8 cellular contexts compared by ENCODE assay signal in genomic region chr7:75878312-75878768, GRCh38. TPM values are rescaled to one million over a fixed set of nuclear protein-coding genes. Genes with fewer than 3 reads are reported as not detected.
A peak's percentile ranks its signal among the peaks of the same experiment; 100 is the strongest.
DNase-seq lines count a peak whose midpoint lies in the region; ATAC-seq, FAIRE-seq and TF ChIP-seq lines count a peak whose summit lies in the region.

No MANE protein-coding gene starts in this region.

- FAIRE-seq in pancreas (lab: Jason Lieb, UNC) = no peak

- no peak for TF ChIP-seq CTCF in GM06990 (IDR thresholded peaks at IDR 0.05; ENCODE audit: insufficient read depth, low read length, poor library complexity, severe bottlenecking)
- no peak for TF ChIP-seq CTCF in GM23338 (conservative IDR thresholded peaks at IDR 0.05; ENCODE audit: low read depth in 2 of 2)
- TF ChIP-seq CTCF in epithelial cell of esophagus (IDR thresholded peaks at IDR 0.05; ENCODE audit: insufficient read depth, low read depth, low read length, missing control alignments) = no peak
- TF ChIP-seq CTCF in pancreas (IDR thresholded peaks at IDR 0.05) = no peak

- H3K9me3 ChIP-seq in NT2/D1 (ENCODE audit: insufficient read depth, low read length) (no peaks in the 10 kb centered on the region), pancreas (no peaks in the 10 kb centered on the region)

- peak overlapping the region; percentile 48 for H3K27ac Mint-ChIP-seq in GM23338

- peaks cover 6% of the 10 kb centered on the region for H3K27me3 Mint-ChIP-seq in GM23338 (ENCODE audit: insufficient read depth, low read depth, poor library complexity)

- peaks cover 14% of the 10 kb centered on the region for H4K20me1 ChIP-seq in GM23338 (replicated peaks; ENCODE audit: insufficient read depth)

- DNase-seq in GM06990 (ENCODE audit: extremely low read depth, insufficient read length) = no peak
- no peak for DNase-seq in GM23338 (ENCODE audit: low spot score)
- DNase-seq in NT2/D1 (ENCODE audit: low read depth, low spot score) = no peak
- DNase-seq in epithelial cell of esophagus (ENCODE audit: low read depth) = no peak
- DNase-seq in pancreas = no peak
- no peak for DNase-seq in NCI-H2171 treated with DMSO at 0.1 percent for 48 hours (lab: John Stamatoyannopoulos, UW)
- DNase-seq in COR-L47 (lab: John Stamatoyannopoulos, UW) = no peak
- no peak for DNase-seq in NCI-H128 (lab: John Stamatoyannopoulos, UW; ENCODE audit: unreplicated experiment)

- H3K4me2 ChIP-seq in GM23338 = peak overlapping the region; percentile 79

- 13 to 16% methylated on average over 10 of the region's 10 CpGs for WGBS in pancreas, 2 donors

- peaks cover 26% of the 10 kb centered on the region for H3K79me2 ChIP-seq in GM23338 (replicated peaks; ENCODE audit: insufficient read depth)

- ATAC-seq in GM23338 (peak; percentile 5; the same call in 2 of the 3 replicates), pancreas (no peak)

- no peaks in the 10 kb centered on the region for H3K9me2 ChIP-seq in GM23338 (ENCODE audit: insufficient read depth)

- H3K4me3 ChIP-seq in GM06990 (replicated peaks; ENCODE audit: low read depth, low read length) = peak overlapping the region; percentile 78
- peak overlapping the region; percentile 49 for H3K4me3 ChIP-seq in GM23338
- no peak overlapping the region for H3K4me3 ChIP-seq in NT2/D1 (ENCODE audit: insufficient read length, low read depth)
- peak overlapping the region; percentile 31 for H3K4me3 ChIP-seq in epithelial cell of esophagus (ENCODE audit: low read length)
- peak overlapping the region in 3 of 4 donors; percentile 86 to 98 (median 87) for H3K4me3 ChIP-seq in pancreas

- peaks cover 35% of the 10 kb centered on the region for H3K36me3 Mint-ChIP-seq in GM23338 (ENCODE audit: low read depth)

- intact Hi-C loops in pancreas (cut with DNase I) = no loop called here

- peaks cover 7% of the 10 kb centered on the region; the same call in 1 of the 2 replicates for H3F3A ChIP-seq in GM23338 (replicated peaks; ENCODE audit: low read depth)

- H3K4me1 ChIP-seq in GM23338 (ENCODE audit: insufficient read depth) = peaks cover 16% of the 10 kb centered on the region
- peaks cover 7% of the 10 kb centered on the region for H3K4me1 ChIP-seq in NT2/D1 (ENCODE audit: insufficient read depth, insufficient read length)
- H3K4me1 ChIP-seq in pancreas = peaks cover 0 to 11% (median 6%) of the 10 kb centered on the region in 3 donors

- peak overlapping the region; percentile 62 for H3K9ac ChIP-seq in NT2/D1 (ENCODE audit: insufficient read length, low read depth)

- peak overlapping the region; percentile 94 for H3K4me3 Mint-ChIP-seq in GM23338

- no peaks in the 10 kb centered on the region for H3K9me3 Mint-ChIP-seq in GM23338

- H3K36me3 ChIP-seq in GM06990 (ENCODE audit: control insufficient read depth, insufficient read depth, low read length) (peaks cover 11% of the 10 kb centered on the region), GM23338 (ENCODE audit: insufficient read depth) (peaks cover 10% of the 10 kb centered on the region), NT2/D1 (ENCODE audit: insufficient read depth, insufficient read length, low read length) (peaks cover 28% of the 10 kb centered on the region), pancreas (peaks cover 0 to 21% (median 5%) of the 10 kb centered on the region in 3 donors)

- peaks cover 30% of the 10 kb centered on the region for H3K4me1 Mint-ChIP-seq in GM23338

- H3K27ac ChIP-seq in GM23338 (ENCODE audit: low read depth) (peak overlapping the region; percentile 7; the same call in 1 of the 2 replicates), pancreas (peak overlapping the region in 2 of 4 donors; percentile 71 to 80)

- peak overlapping the region; percentile 86; the same call in 1 of the 2 replicates for H2AFZ ChIP-seq in GM23338

- no peaks in the 10 kb centered on the region for H3K27me3 ChIP-seq in GM06990 (replicated peaks; ENCODE audit: control insufficient read depth, insufficient read depth, low read length)
- H3K27me3 ChIP-seq in GM23338 (ENCODE audit: insufficient read depth) = no peaks in the 10 kb centered on the region
- H3K27me3 ChIP-seq in NT2/D1 (ENCODE audit: insufficient read depth, insufficient read length) = no peaks in the 10 kb centered on the region
- H3K27me3 ChIP-seq in pancreas = no peaks in the 10 kb centered on the region

TF ChIP-seq in GM23338, 12 proteins besides CTCF, POLR2A, EP300 and RAD21 (continues in another document):
- TF ChIP-seq ZNF462 (CRISPR knock-in tag; IDR thresholded peaks at IDR 0.05) (no peak), EZH2 (IDR thresholded peaks at IDR 0.05; ENCODE audit: low read depth, unreplicated experiment) (no peak), JUNB (IDR thresholded peaks at IDR 0.05; ENCODE audit: unreplicated experiment) (no peak), ZNF331 (CRISPR knock-in tag; IDR thresholded peaks at IDR 0.05; ENCODE audit: low read depth) (no peak), ZNF114 (CRISPR knock-in tag; IDR thresholded peaks at IDR 0.05) (no peak), ETS1 (IDR thresholded peaks at IDR 0.05) (no peak), CREB1 (CRISPR knock-in tag; IDR thresholded peaks at IDR 0.05; ENCODE audit: low read depth) (no peak), EZH2phosphoT487 (IDR thresholded peaks at IDR 0.05; ENCODE audit: unreplicated experiment) (no peak)

RNA-seq across cellular contexts. Expression of gene RHBDD2, which starts 0.5 kb away (rescaled TPM):
- 24.2 and 25.7 TPM in 2 replicates for total RNA-seq in GM23338 (2014; rRNA removed; shearing (Covaris generic))
- polyA plus RNA-seq in GM23338 (2016; fragmentation: Nextera tagmentation; extraction: Ambion mirVana) (21.4 and 23.1 TPM in 2 replicates), pancreas (100 to 1,000 TPM in 1 of 2 donors, 10 to 100 TPM in 1; 64.5 to 106 TPM)
- 10 to 100 TPM; 21.6 to 32.0 (median 25.1) TPM for total RNA-seq in pancreas

RNA-seq across cellular contexts. Expression of gene POR, which starts 36.6 kb away (rescaled TPM):
- total RNA-seq in GM23338 (2014; rRNA removed; shearing (Covaris generic)) = 126 and 164 TPM in 2 replicates
- polyA plus RNA-seq in GM23338 (2016; fragmentation: Nextera tagmentation; extraction: Ambion mirVana) = 126 and 137 TPM in 2 replicates
- 10 to 100 TPM; 29.7 to 71.6 (median 41.7) TPM for total RNA-seq in pancreas
- 10 to 100 TPM; 84.2 to 99.0 TPM for polyA plus RNA-seq in pancreas
